In the genomic region with DNA sequence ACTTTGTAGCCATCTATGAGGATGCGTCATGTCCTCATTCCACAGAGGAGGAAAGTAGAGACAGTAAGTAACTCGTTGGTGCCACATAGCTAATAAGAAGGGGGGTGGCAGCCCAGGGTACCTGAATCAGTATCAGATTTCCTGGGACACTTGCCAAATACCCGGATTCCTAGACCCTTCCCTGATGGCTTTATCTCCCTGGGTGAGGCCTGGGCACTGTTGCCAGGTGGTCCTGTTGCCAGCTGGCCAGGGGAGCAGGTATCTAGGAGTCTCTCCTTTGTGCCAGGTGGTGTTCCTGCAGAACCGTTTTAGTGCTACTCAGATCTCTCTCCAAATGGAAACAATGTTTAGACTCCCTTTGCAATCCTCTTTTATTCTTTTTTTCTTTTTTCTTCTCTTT, we compare ENCODE assay signal across 14 cellular contexts.
"Had no signal": no experiment of that assay in that cellular context is flagged by ENCODE, and none has a peak within 500 bp of the region (broad histone marks: within the 10 kb centered on the region; RNA-seq: fewer than 3 reads in every experiment).

No MANE protein-coding gene starts in this region.

- H3K27me3 ChIP-seq: cardiac muscle cell, colonic mucosa, tibial nerve had no signal

- H3K4me3 ChIP-seq: cardiac muscle cell, colonic mucosa, skin epidermis, tibial nerve had no signal

- DNase-seq: activated B cell treated with CpG ODN at 0.5 μM for 24 hours; activated CD4-positive, alpha-beta T cell treated with anti-CD3 and anti-CD28 coated beads, Interleukin-2, amount 10 ng/mL, durations not matched to agents 24 days and 14 days; activated naive CD4-positive, alpha-beta T cell treated with Interleukin-2 at 50 U/mL for 16 hours; activated naive CD8-positive, alpha-beta T cell treated with anti-CD3 and anti-CD28 coated beads, Interleukin-2, amount 50 U/mL, for 24 hours; colonic mucosa; foreskin keratinocyte; head of caudate nucleus; left colon; naive B cell; stimulated activated CD4-positive, alpha-beta T cell treated with anti-CD3 and anti-CD28 coated beads, Interleukin-4, amount 100 ng/mL, for 4 hours had no signal

- H3K36me3 ChIP-seq: cardiac muscle cell, colonic mucosa had no signal

- H3K9me3 ChIP-seq: colonic mucosa, tibial nerve had no signal

- H3K27ac ChIP-seq: cardiac muscle cell, colonic mucosa, foreskin keratinocyte, parathyroid adenoma, tibial nerve had no signal

- H3K4me1 ChIP-seq: colonic mucosa, parathyroid adenoma had no signal

- ATAC-seq: activated naive CD8-positive, alpha-beta T cell treated with anti-CD3 and anti-CD28 coated beads, Interleukin-2, amount 50 U/mL, for 24 hours; foreskin keratinocyte; left colon had no signal
